ENCODE assay signal across 10 cellular contexts in genomic region chr2:1972428-1972827, GRCh38.
DNase-seq lines count a peak whose midpoint lies in the region; ATAC-seq, FAIRE-seq and TF ChIP-seq lines count a peak whose summit lies in the region.
"Had no signal": no experiment of that assay in that cellular context is flagged by ENCODE, and none has a peak within 500 bp of the region (broad histone marks: within the 10 kb centered on the region; RNA-seq: fewer than 3 reads in every experiment).

No MANE protein-coding gene starts in this region.

- no peak for TF ChIP-seq EP300 in A549 (IDR thresholded peaks at IDR 0.05)

- POLR2A ChIA-PET in A549 (lab: Yijun Ruan, JAX), result no interaction called here

- H3K9me3 Mint-ChIP-seq in stimulated activated effector memory CD8-positive, alpha-beta T cell treated with anti-CD3 and anti-CD28 coated beads, Interleukin-12 subunit alpha, Interleukin-12 subunit beta, amount 100 ng/mL, for 72 hours, result no peaks in the 10 kb centered on the region
- H3K9me3 Mint-ChIP-seq: stimulated activated naive CD8-positive, alpha-beta T cell treated with anti-CD3 and anti-CD28 coated beads, Interleukin-15, amount 100 ng/mL, for 72 hours had no signal

- no peak for FAIRE-seq in A549 (lab: Jason Lieb, UNC)

- intact Hi-C loops in left ventricle myocardium superior (cut with micrococcal nuclease), result no loop called here

- TF ChIP-seq CTCF in A549 (IDR thresholded peaks at IDR 0.05), result no peak

- ATAC-seq in A549, result peak; percentile 24 to 33; a peak in 2 of 6 replicates
- ATAC-seq in left ventricle myocardium superior, result peak; percentile 16
- ATAC-seq in HG03280 (IDR thresholded peaks at IDR 0.05; ENCODE audit: unreplicated experiment), result no peak
- no peak for ATAC-seq in stimulated activated effector memory CD8-positive, alpha-beta T cell treated with anti-CD3 and anti-CD28 coated beads, Interleukin-12 subunit alpha, Interleukin-12 subunit beta, amount 100 ng/mL, for 72 hours
- ATAC-seq: right lobe of liver; stimulated activated naive CD8-positive, alpha-beta T cell treated with anti-CD3 and anti-CD28 coated beads, Interleukin-15, amount 100 ng/mL, for 72 hours had no signal

- H3K27ac ChIP-seq in A549, result no peak overlapping the region
- H3K27ac ChIP-seq: right lobe of liver had no signal

- no peaks in the 10 kb centered on the region for H3K9me3 ChIP-seq in A549
- H3K9me3 ChIP-seq: right lobe of liver had no signal

- H3K4me1 Mint-ChIP-seq in stimulated activated effector memory CD8-positive, alpha-beta T cell treated with anti-CD3 and anti-CD28 coated beads, Interleukin-12 subunit alpha, Interleukin-12 subunit beta, amount 100 ng/mL, for 72 hours, result no peaks in the 10 kb centered on the region
- H3K4me1 Mint-ChIP-seq: stimulated activated naive CD8-positive, alpha-beta T cell treated with anti-CD3 and anti-CD28 coated beads, Interleukin-15, amount 100 ng/mL, for 72 hours had no signal

- TF ChIP-seq POLR2A in A549 (IDR thresholded peaks at IDR 0.05; ENCODE audit: low read length), result no peak

- DNase-seq in A549 (ENCODE audit: low read depth in 1 of 2, low spot score in 1 of 2) (peak in 1 of 2 experiments; percentile 17), NCI-H1436 (lab: John Stamatoyannopoulos, UW) (peak; percentile 95), SHP77 (lab: John Stamatoyannopoulos, UW) (peak; percentile 91 to 94), left ventricle myocardium superior (peak; percentile 57), AG08396 (ENCODE audit: low spot score) (no peak), KG1 (lab: John Stamatoyannopoulos, UW) (no peak)
- no peak for DNase-seq in stimulated activated effector memory CD8-positive, alpha-beta T cell treated with anti-CD3 and anti-CD28 coated beads, Interleukin-12 subunit alpha, Interleukin-12 subunit beta, amount 100 ng/mL, for 72 hours (ENCODE audit: low spot score in 2 of 2)
- DNase-seq: right lobe of liver; stimulated activated naive CD8-positive, alpha-beta T cell treated with anti-CD3 and anti-CD28 coated beads, Interleukin-15, amount 100 ng/mL, for 72 hours had no signal

- H3K36me3 Mint-ChIP-seq in stimulated activated effector memory CD8-positive, alpha-beta T cell treated with anti-CD3 and anti-CD28 coated beads, Interleukin-12 subunit alpha, Interleukin-12 subunit beta, amount 100 ng/mL, for 72 hours, result no peaks in the 10 kb centered on the region

- 73% methylated on average over 4 of the region's 5 CpGs for WGBS in A549 (ENCODE audit: missing lambda C conversion rate)

- CTCF ChIA-PET in A549 (lab: Yijun Ruan, JAX), result no interaction called here

- no peak overlapping the region for H3K4me3 ChIP-seq in A549
- H3K4me3 ChIP-seq: right lobe of liver had no signal

- TF ChIP-seq RAD21 in A549 (conservative IDR thresholded peaks at IDR 0.05 in 1 of 2, IDR thresholded peaks at IDR 0.05 in 1 of 2), result no peak

- peaks cover 15% of the 10 kb centered on the region; the same call in 2 of the 3 replicates for H3K4me1 ChIP-seq in A549
- H3K4me1 ChIP-seq: right lobe of liver had no signal

- no peak overlapping the region for H3K4me3 Mint-ChIP-seq in stimulated activated effector memory CD8-positive, alpha-beta T cell treated with anti-CD3 and anti-CD28 coated beads, Interleukin-12 subunit alpha, Interleukin-12 subunit beta, amount 100 ng/mL, for 72 hours
- H3K4me3 Mint-ChIP-seq: stimulated activated naive CD8-positive, alpha-beta T cell treated with anti-CD3 and anti-CD28 coated beads, Interleukin-15, amount 100 ng/mL, for 72 hours had no signal

- no peak overlapping the region for H3K4me2 ChIP-seq in A549

- H3K27ac Mint-ChIP-seq in stimulated activated effector memory CD8-positive, alpha-beta T cell treated with anti-CD3 and anti-CD28 coated beads, Interleukin-12 subunit alpha, Interleukin-12 subunit beta, amount 100 ng/mL, for 72 hours, result no peak overlapping the region
- H3K27ac Mint-ChIP-seq: stimulated activated naive CD8-positive, alpha-beta T cell treated with anti-CD3 and anti-CD28 coated beads, Interleukin-15, amount 100 ng/mL, for 72 hours had no signal

TF ChIP-seq in A549, 52 proteins besides CTCF, POLR2A, EP300 and RAD21:
- no peak for TF ChIP-seq ZFP36 (IDR thresholded peaks at IDR 0.05; ENCODE audit: borderline replicate concordance, partially characterized antibody)

Comparison
In these comparisons a context has a peak if more than half of its experiments do, and no peak if none do; other contexts are left out.
1. ATAC-seq: peak in A549 (2 of 2) and left ventricle myocardium superior (single experiment); none in HG03280 (single experiment) and stimulated activated effector memory CD8-positive, alpha-beta T cell treated with anti-CD3 and anti-CD28 coated beads, Interleukin-12 subunit alpha, Interleukin-12 subunit beta, amount 100 ng/mL, for 72 hours (single experiment).
2. DNase-seq: peak in NCI-H1436 (single experiment), SHP77 (2 of 2) and left ventricle myocardium superior (single experiment); none in AG08396 (single experiment), KG1 (single experiment) and stimulated activated effector memory CD8-positive, alpha-beta T cell treated with anti-CD3 and anti-CD28 coated beads, Interleukin-12 subunit alpha, Interleukin-12 subunit beta, amount 100 ng/mL, for 72 hours (0 of 2).